In genomic region chr11:119158467-119158866, GRCh38 we compare ENCODE assay signal across 40 cellular contexts. TPM values are rescaled to one million over a fixed set of nuclear protein-coding genes. Genes with fewer than 3 reads are reported as not detected.
"Had no signal": no experiment of that assay in that cellular context is flagged by ENCODE, and none has a peak within 500 bp of the region (broad histone marks: within the 10 kb centered on the region; RNA-seq: fewer than 3 reads in every experiment).

No MANE protein-coding gene starts in this region.

- H3K4me1 ChIP-seq: ascending aorta had no signal

- FAIRE-seq: bronchial epithelial cell, TTC549 had no signal

- H3K27me3 ChIP-seq: ascending aorta, cardiac muscle cell had no signal

- H3K4me1 Mint-ChIP-seq: activated CD4-positive, alpha-beta memory T cell treated with anti-CD3 and anti-CD28 coated beads, Interleukin-2, amount 10 ng/mL, durations not matched to agents 7 days and 5 days; activated CD4-positive, alpha-beta T cell treated with anti-CD3 and anti-CD28 coated beads for 36 hours; activated naive CD4-positive, alpha-beta T cell treated with anti-CD3 and anti-CD28 coated beads, Interleukin-2, amount 50 U/mL, for 24 hours; activated naive CD8-positive, alpha-beta T cell treated with anti-CD3 and anti-CD28 coated beads, Interleukin-2, amount 50 U/mL, for 24 hours; brain; central memory CD8-positive, alpha-beta T cell; T-cell had no signal

- H3K27ac ChIP-seq: ascending aorta, cardiac muscle cell, WERI-Rb-1 had no signal

- H3K4me3 Mint-ChIP-seq: activated CD4-positive, alpha-beta memory T cell treated with anti-CD3 and anti-CD28 coated beads, Interleukin-2, amount 10 ng/mL, durations not matched to agents 7 days and 5 days; activated CD4-positive, alpha-beta T cell treated with anti-CD3 and anti-CD28 coated beads for 36 hours; activated CD4-positive, alpha-beta T cell treated with anti-CD3 and anti-CD28 coated beads, Interleukin-2, amount 10 ng/mL, durations not matched to agents 7 days and 5 days; activated CD8-positive, alpha-beta memory T cell treated with anti-CD3 and anti-CD28 coated beads, Interleukin-2, amount 10 ng/mL, durations not matched to agents 7 days and 5 days; activated CD8-positive, alpha-beta T cell treated with anti-CD3 and anti-CD28 coated beads, Interleukin-2, amount 10 ng/mL, durations not matched to agents 7 days and 5 days; activated naive CD4-positive, alpha-beta T cell treated with anti-CD3 and anti-CD28 coated beads, Interleukin-2, amount 10 ng/mL, durations not matched to agents 7 days and 5 days; activated naive CD4-positive, alpha-beta T cell treated with anti-CD3 and anti-CD28 coated beads, Interleukin-2, amount 50 U/mL, for 24 hours; activated naive CD8-positive, alpha-beta T cell; activated naive CD8-positive, alpha-beta T cell treated with anti-CD3 and anti-CD28 coated beads, Interleukin-2, amount 10 ng/mL, durations not matched to agents 7 days and 5 days; activated naive CD8-positive, alpha-beta T cell treated with anti-CD3 and anti-CD28 coated beads, Interleukin-2, amount 50 U/mL, for 24 hours; activated T-cell treated with anti-CD3 and anti-CD28 coated beads, Interleukin-2, amount 50 U/mL, for 24 hours; brain; central memory CD8-positive, alpha-beta T cell; T-cell; T-helper 2 cell treated with Interferon-gamma antibody and Interleukin-4, amounts not matched to agents 5 μg/mL and 100 μg/mL, for 36 hours; WTC11 had no signal

- H3K9me3 Mint-ChIP-seq: activated CD4-positive, alpha-beta memory T cell treated with anti-CD3 and anti-CD28 coated beads, Interleukin-2, amount 10 ng/mL, durations not matched to agents 7 days and 5 days; activated CD4-positive, alpha-beta T cell treated with anti-CD3 and anti-CD28 coated beads, Interleukin-2, amount 10 ng/mL, durations not matched to agents 7 days and 5 days; activated naive CD4-positive, alpha-beta T cell treated with anti-CD3 and anti-CD28 coated beads, Interleukin-2, amount 10 ng/mL, durations not matched to agents 7 days and 5 days; activated naive CD4-positive, alpha-beta T cell treated with anti-CD3 and anti-CD28 coated beads, Interleukin-2, amount 50 U/mL, for 24 hours; activated naive CD8-positive, alpha-beta T cell treated with anti-CD3 and anti-CD28 coated beads, Interleukin-2, amount 10 ng/mL, durations not matched to agents 7 days and 5 days; activated naive CD8-positive, alpha-beta T cell treated with anti-CD3 and anti-CD28 coated beads, Interleukin-2, amount 50 U/mL, for 24 hours; activated T-cell treated with anti-CD3 and anti-CD28 coated beads, Interleukin-2, amount 50 U/mL, for 24 hours; activated T-helper 2 cell treated with anti-CD3 and anti-CD28 coated beads, Interferon-gamma antibody, Interleukin-2, Interleukin-4, amounts not matched to agents 10 μg/mL and 5 μg/mL and 100 μg/mL, durations not matched to agents 14 hours and 24 hours and 36 hours; brain; central memory CD8-positive, alpha-beta T cell; T-cell; T-helper 2 cell treated with Interferon-gamma antibody and Interleukin-4, amounts not matched to agents 5 μg/mL and 100 μg/mL, for 36 hours; WTC11 had no signal

- H3K9me3 ChIP-seq: ascending aorta had no signal

- H3K27me3 Mint-ChIP-seq: activated CD4-positive, alpha-beta T cell treated with anti-CD3 and anti-CD28 coated beads for 36 hours; brain had no signal

- DNase-seq: activated CD4-positive, alpha-beta memory T cell treated with anti-CD3 and anti-CD28 coated beads, Interleukin-2, amount 10 ng/mL, durations not matched to agents 7 days and 5 days; activated CD4-positive, alpha-beta T cell treated with anti-CD3 and anti-CD28 coated beads for 1 hour; activated CD4-positive, alpha-beta T cell treated with anti-CD3 and anti-CD28 coated beads for 36 hours; activated CD4-positive, alpha-beta T cell treated with anti-CD3 and anti-CD28 coated beads for 48 hours; activated CD4-positive, alpha-beta T cell treated with anti-CD3 and anti-CD28 coated beads, Interleukin-2, amount 10 ng/mL, durations not matched to agents 7 days and 5 days; activated CD4-positive, alpha-beta T cell treated with anti-CD3 and anti-CD28 coated beads, Interleukin-2, amount 50 U/mL, for 48 hours; activated CD4-positive, CD25-positive, alpha-beta regulatory T cell; activated CD8-positive, alpha-beta memory T cell treated with anti-CD3 and anti-CD28 coated beads for 24 hours; activated CD8-positive, alpha-beta memory T cell treated with anti-CD3 and anti-CD28 coated beads, Interleukin-2, amount 10 ng/mL, durations not matched to agents 7 days and 5 days; activated CD8-positive, alpha-beta memory T cell treated with anti-CD3 and anti-CD28 coated beads, Interleukin-2, amount 50 U/mL, for 48 hours; activated CD8-positive, alpha-beta T cell treated with anti-CD3 and anti-CD28 coated beads, Interleukin-2, amount 10 ng/mL, durations not matched to agents 7 days and 5 days; activated effector memory CD4-positive, alpha-beta T cell treated with Interleukin-2 at 50 U/mL for 16 hours; activated gamma-delta T cell; activated naive CD4-positive, alpha-beta T cell treated with anti-CD3 and anti-CD28 coated beads, Interleukin-2, amount 10 ng/mL, durations not matched to agents 7 days and 5 days; activated naive CD4-positive, alpha-beta T cell treated with Interleukin-2 at 50 U/mL for 16 hours; activated naive CD8-positive, alpha-beta T cell treated with anti-CD3 and anti-CD28 coated beads, Interleukin-2, amount 10 ng/mL, durations not matched to agents 7 days and 5 days; activated naive CD8-positive, alpha-beta T cell treated with anti-CD3 and anti-CD28 coated beads, Interleukin-2, amount 50 U/mL, for 24 hours; activated T-cell treated with anti-CD3 and anti-CD28 coated beads, Interleukin-2, amount 50 U/mL, for 24 hours; activated T-cell treated with anti-CD3 and anti-CD28 coated beads, Interleukin-2, amount 50 U/mL, for 48 hours; amygdala; anterior cingulate cortex; caudate nucleus; cerebellar nuclear complex; T-cell; T-helper 2 cell; T-helper 9 cell; WERI-Rb-1 had no signal

- ATAC-seq: activated CD4-positive, alpha-beta T cell treated with anti-CD3 and anti-CD28 coated beads for 36 hours; activated CD4-positive, CD25-positive, alpha-beta regulatory T cell treated with anti-CD3 and anti-CD28 coated beads, Interleukin-2, amount 50 U/mL, for 24 hours; activated CD8-positive, alpha-beta memory T cell treated with anti-CD3 and anti-CD28 coated beads, Interleukin-2, amount 10 ng/mL, durations not matched to agents 7 days and 5 days; activated CD8-positive, alpha-beta T cell treated with anti-CD3 and anti-CD28 coated beads, Interleukin-2, amount 10 ng/mL, durations not matched to agents 7 days and 5 days; activated naive CD8-positive, alpha-beta T cell treated with anti-CD3 and anti-CD28 coated beads, Interleukin-2, amount 50 U/mL, for 24 hours; T-cell; WTC11 had no signal

- H3K27ac Mint-ChIP-seq: activated CD4-positive, alpha-beta memory T cell treated with anti-CD3 and anti-CD28 coated beads, Interleukin-2, amount 10 ng/mL, durations not matched to agents 7 days and 5 days; activated CD4-positive, alpha-beta T cell treated with anti-CD3 and anti-CD28 coated beads for 36 hours; activated CD4-positive, alpha-beta T cell treated with anti-CD3 and anti-CD28 coated beads, Interleukin-2, amount 10 ng/mL, durations not matched to agents 7 days and 5 days; activated CD8-positive, alpha-beta memory T cell treated with anti-CD3 and anti-CD28 coated beads, Interleukin-2, amount 10 ng/mL, durations not matched to agents 7 days and 5 days; activated CD8-positive, alpha-beta T cell treated with anti-CD3 and anti-CD28 coated beads, Interleukin-2, amount 10 ng/mL, durations not matched to agents 7 days and 5 days; activated naive CD4-positive, alpha-beta T cell treated with anti-CD3 and anti-CD28 coated beads, Interleukin-2, amount 10 ng/mL, durations not matched to agents 7 days and 5 days; activated naive CD4-positive, alpha-beta T cell treated with anti-CD3 and anti-CD28 coated beads, Interleukin-2, amount 50 U/mL, for 24 hours; activated naive CD8-positive, alpha-beta T cell; activated naive CD8-positive, alpha-beta T cell treated with anti-CD3 and anti-CD28 coated beads, Interleukin-2, amount 10 ng/mL, durations not matched to agents 7 days and 5 days; activated naive CD8-positive, alpha-beta T cell treated with anti-CD3 and anti-CD28 coated beads, Interleukin-2, amount 50 U/mL, for 24 hours; activated T-cell treated with anti-CD3 and anti-CD28 coated beads, Interleukin-2, amount 50 U/mL, for 24 hours; activated T-helper 2 cell treated with anti-CD3 and anti-CD28 coated beads, Interferon-gamma antibody, Interleukin-2, Interleukin-4, amounts not matched to agents 10 μg/mL and 5 μg/mL and 100 μg/mL, durations not matched to agents 14 hours and 24 hours and 36 hours; brain; T-cell; T-helper 2 cell treated with Interferon-gamma antibody and Interleukin-4, amounts not matched to agents 5 μg/mL and 100 μg/mL, for 36 hours; WTC11 had no signal

- H3K36me3 ChIP-seq: ascending aorta, cardiac muscle cell had no signal

- H3K36me3 Mint-ChIP-seq: activated CD8-positive, alpha-beta memory T cell treated with anti-CD3 and anti-CD28 coated beads, Interleukin-2, amount 10 ng/mL, durations not matched to agents 7 days and 5 days; activated naive CD4-positive, alpha-beta T cell treated with anti-CD3 and anti-CD28 coated beads, Interleukin-2, amount 10 ng/mL, durations not matched to agents 7 days and 5 days; activated naive CD4-positive, alpha-beta T cell treated with anti-CD3 and anti-CD28 coated beads, Interleukin-2, amount 50 U/mL, for 24 hours; activated naive CD8-positive, alpha-beta T cell; activated naive CD8-positive, alpha-beta T cell treated with anti-CD3 and anti-CD28 coated beads, Interleukin-2, amount 10 ng/mL, durations not matched to agents 7 days and 5 days; T-cell; WTC11 had no signal

- H3K4me3 ChIP-seq: ascending aorta, cardiac muscle cell had no signal

RNA-seq across cellular contexts. Expression of gene ABCG4, which starts 9.6 kb away (rescaled TPM):
- total RNA-seq: activated CD4-positive, alpha-beta memory T cell treated with anti-CD3 and anti-CD28 coated beads, Interleukin-2, amount 10 ng/mL, durations not matched to agents 7 days and 5 days; activated CD4-positive, alpha-beta T cell treated with anti-CD3 and anti-CD28 coated beads for 36 hours; activated CD8-positive, alpha-beta memory T cell treated with anti-CD3 and anti-CD28 coated beads, Interleukin-2, amount 10 ng/mL, durations not matched to agents 7 days and 5 days; activated naive CD8-positive, alpha-beta T cell treated with anti-CD3 and anti-CD28 coated beads, Interleukin-2, amount 10 ng/mL, durations not matched to agents 7 days and 5 days; ascending aorta; T-helper 1 cell treated with Interleukin-12 subunit alpha and Interleukin-12 subunit beta and Interleukin-4 antibody, amounts not matched to agents 30 ng/mL and 1 ng/mL, for 36 hours had no signal

RNA-seq across cellular contexts. Expression of gene NHERF4, which starts 26.8 kb away (rescaled TPM):
- total RNA-seq: ascending aorta, bronchial epithelial cell had no signal
